18 cellular contexts compared by ENCODE assay signal in the genomic region with DNA sequence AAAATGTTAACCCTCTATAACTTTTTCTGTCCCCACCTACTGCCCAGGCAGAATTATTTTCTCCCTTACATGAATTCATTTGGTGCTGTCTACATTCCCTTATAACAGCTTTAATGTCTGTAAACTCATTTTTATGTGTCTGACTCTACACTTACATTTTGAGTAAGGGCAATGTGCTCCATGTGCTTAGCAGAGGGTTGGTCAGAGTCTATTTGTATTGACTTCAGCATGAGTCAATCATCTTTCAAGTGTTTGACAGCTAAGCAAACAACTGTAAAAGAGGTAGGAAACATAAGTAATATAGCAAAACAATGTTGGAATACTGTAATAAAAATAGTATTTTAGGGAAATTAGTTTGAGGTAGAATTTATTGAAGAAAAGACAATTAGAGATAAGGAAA. TPM values are rescaled to one million over a fixed set of nuclear protein-coding genes. Genes with fewer than 3 reads are reported as not detected.
DNase-seq lines count a peak whose midpoint lies in the region; ATAC-seq, FAIRE-seq and TF ChIP-seq lines count a peak whose summit lies in the region.
"Had no signal": no experiment of that assay in that cellular context is flagged by ENCODE, and none has a peak within 500 bp of the region (broad histone marks: within the 10 kb centered on the region; RNA-seq: fewer than 3 reads in every experiment).

No MANE protein-coding gene starts in this region.

- no peak for ATAC-seq in GM19328 (IDR thresholded peaks at IDR 0.05; ENCODE audit: unreplicated experiment)
- ATAC-seq: T-cell had no signal

- no peak for FAIRE-seq in bronchial epithelial cell (lab: Jason Lieb, UNC)

- H3K4me1 Mint-ChIP-seq in progenitor cell of endocrine pancreas (ENCODE audit: low read depth): no peaks in the 10 kb centered on the region
- H3K4me1 Mint-ChIP-seq: endodermal cell, neural progenitor cell had no signal

- no peak overlapping the region for H3K4me3 Mint-ChIP-seq in progenitor cell of endocrine pancreas (ENCODE audit: low read depth)
- H3K4me3 Mint-ChIP-seq: endodermal cell, neural progenitor cell, T-cell had no signal

- CTCF ChIA-PET in HEK293 (lab: Yijun Ruan, JAX): interaction anchor here (1.1 to 1.3 kb wide), 2 partner anchors 11 to 296 kb away, joined by 3 read pairs; no protein-coding TSS in a partner anchor

- no peaks in the 10 kb centered on the region for H3K9me3 Mint-ChIP-seq in progenitor cell of endocrine pancreas (ENCODE audit: low read depth)
- H3K9me3 Mint-ChIP-seq: activated T-helper 2 cell treated with anti-CD3 and anti-CD28 coated beads, Interferon-gamma antibody, Interleukin-2, Interleukin-4, amounts not matched to agents 10 μg/mL and 5 μg/mL and 100 μg/mL, durations not matched to agents 14 hours and 24 hours and 36 hours; endodermal cell; neural progenitor cell; T-cell had no signal

- no peaks in the 10 kb centered on the region for H3K9me3 ChIP-seq in HEK293 (ENCODE audit: control insufficient read depth, insufficient read depth, low read depth, low read length)
- H3K9me3 ChIP-seq: BLaER1, suprapubic skin had no signal

- DNase-seq in LoVo (ENCODE audit: low spot score) (peak; percentile 20), bronchial epithelial cell (ENCODE audit: low read depth) (peak; percentile 84), renal cortical epithelial cell (ENCODE audit: low read depth) (peak; percentile 36), HuH-7 (ENCODE audit: low spot score) (no peak), progenitor cell of endocrine pancreas (ENCODE audit: low spot score, unreplicated experiment) (no peak)
- DNase-seq: activated CD8-positive, alpha-beta memory T cell treated with anti-CD3 and anti-CD28 coated beads for 24 hours; DMS79; endodermal cell; RPMI8226; stimulated activated CD4-positive, alpha-beta T cell treated with anti-CD3 and anti-CD28 coated beads, Interleukin-1b, Interleukin-23, amount 100 ng/mL, for 48 hours; T-cell; WERI-Rb-1 had no signal

- H3K27ac Mint-ChIP-seq in progenitor cell of endocrine pancreas: no peak overlapping the region
- H3K27ac Mint-ChIP-seq: activated T-helper 2 cell treated with anti-CD3 and anti-CD28 coated beads, Interferon-gamma antibody, Interleukin-2, Interleukin-4, amounts not matched to agents 10 μg/mL and 5 μg/mL and 100 μg/mL, durations not matched to agents 14 hours and 24 hours and 36 hours; endodermal cell; neural progenitor cell; T-cell had no signal

- H3K4me1 ChIP-seq in HEK293 (ENCODE audit: control insufficient read depth, insufficient read depth, low read length): no peaks in the 10 kb centered on the region; the same call in 1 of the 2 replicates
- H3K4me1 ChIP-seq: BLaER1, neural progenitor cell had no signal

- POLR2A ChIA-PET in HEK293 (lab: Yijun Ruan, JAX): no interaction called here

- no peaks in the 10 kb centered on the region for H3K36me3 Mint-ChIP-seq in progenitor cell of endocrine pancreas (ENCODE audit: insufficient read depth)
- H3K36me3 Mint-ChIP-seq: neural progenitor cell, T-cell had no signal

- H3K4me3 ChIP-seq in HEK293 (ENCODE audit: low read depth, low read length) (no peak overlapping the region), bronchial epithelial cell (ENCODE audit: low read depth, low read length) (no peak overlapping the region)
- H3K4me3 ChIP-seq: BLaER1, neural progenitor cell, suprapubic skin had no signal

- H3K27ac ChIP-seq in HEK293 (ENCODE audit: extremely low read depth, low read depth, low read length): no peak overlapping the region
- H3K27ac ChIP-seq: BLaER1, neural progenitor cell, suprapubic skin, WERI-Rb-1 had no signal

- TF ChIP-seq CTCF in HEK293 (tag by site-specific recombination; IDR thresholded peaks at IDR 0.05) (no peak), bronchial epithelial cell (IDR thresholded peaks at IDR 0.05; ENCODE audit: insufficient read depth, low read length, severe bottlenecking) (no peak), progenitor cell of endocrine pancreas (IDR thresholded peaks at IDR 0.05; ENCODE audit: unreplicated experiment) (no peak)

- no peaks in the 10 kb centered on the region for H3K27me3 ChIP-seq in bronchial epithelial cell (ENCODE audit: control insufficient read depth, insufficient read depth, low read length)
- H3K27me3 ChIP-seq: BLaER1, suprapubic skin had no signal

- peaks cover 19% of the 10 kb centered on the region for H3K27me3 Mint-ChIP-seq in progenitor cell of endocrine pancreas

- H3K36me3 ChIP-seq in HEK293 (ENCODE audit: control insufficient read depth in 2 of 2, insufficient read depth in 1 of 2, low read length in 2 of 2) (no peaks in the 10 kb centered on the region), bronchial epithelial cell (ENCODE audit: control insufficient read depth, insufficient read depth, low read length) (no peaks in the 10 kb centered on the region)
- H3K36me3 ChIP-seq: BLaER1, neural progenitor cell, suprapubic skin, WERI-Rb-1 had no signal

TF ChIP-seq in HEK293, 187 proteins besides CTCF, POLR2A, EP300 and RAD21:
- no peak for TF ChIP-seq ZBTB17 (tag by site-specific recombination; IDR thresholded peaks at IDR 0.05)
- TF ChIP-seq, protein P1, sequence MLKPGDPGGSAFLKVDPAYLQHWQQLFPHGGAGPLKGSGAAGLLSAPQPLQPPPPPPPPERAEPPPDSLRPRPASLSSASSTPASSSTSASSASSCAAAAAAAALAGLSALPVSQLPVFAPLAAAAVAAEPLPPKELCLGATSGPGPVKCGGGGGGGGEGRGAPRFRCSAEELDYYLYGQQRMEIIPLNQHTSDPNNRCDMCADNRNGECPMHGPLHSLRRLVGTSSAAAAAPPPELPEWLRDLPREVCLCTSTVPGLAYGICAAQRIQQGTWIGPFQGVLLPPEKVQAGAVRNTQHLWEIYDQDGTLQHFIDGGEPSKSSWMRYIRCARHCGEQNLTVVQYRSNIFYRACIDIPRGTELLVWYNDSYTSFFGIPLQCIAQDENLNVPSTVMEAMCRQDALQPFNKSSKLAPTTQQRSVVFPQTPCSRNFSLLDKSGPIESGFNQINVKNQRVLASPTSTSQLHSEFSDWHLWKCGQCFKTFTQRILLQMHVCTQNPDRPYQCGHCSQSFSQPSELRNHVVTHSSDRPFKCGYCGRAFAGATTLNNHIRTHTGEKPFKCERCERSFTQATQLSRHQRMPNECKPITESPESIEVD (tag by site-specific recombination; IDR thresholded peaks at IDR 0.05): peak; percentile 31; the same call in 1 of the 2 replicates
- TF ChIP-seq ZNF138 (tag by site-specific recombination; IDR thresholded peaks at IDR 0.05; ENCODE audit: borderline replicate concordance): no peak
- no peak for TF ChIP-seq ZNF391 (tag by site-specific recombination; IDR thresholded peaks at IDR 0.05; ENCODE audit: borderline replicate concordance, low read depth)
TF ChIP-seq in HEK293: peak in this region for 1.

RNA-seq across cellular contexts. Expression of a gene that starts 6.3 kb away (rescaled TPM):
- total RNA-seq in bronchial epithelial cell: 0.26 and 0.53 TPM in 2 replicates
- 9.0 and 20.1 TPM in 2 replicates for total RNA-seq in renal cortical epithelial cell
- 0.98 and 1.3 TPM in 2 replicates for total RNA-seq in progenitor cell of endocrine pancreas

Comparison
In these comparisons a context has a peak if more than half of its experiments do, and no peak if none do; other contexts are left out.
1. DNase-seq: peak in LoVo (single experiment), bronchial epithelial cell (single experiment) and renal cortical epithelial cell (single experiment); none in HuH-7 (single experiment) and progenitor cell of endocrine pancreas (single experiment).